Comparison of ENCODE assay signal across 27 cellular contexts in the genomic region with DNA sequence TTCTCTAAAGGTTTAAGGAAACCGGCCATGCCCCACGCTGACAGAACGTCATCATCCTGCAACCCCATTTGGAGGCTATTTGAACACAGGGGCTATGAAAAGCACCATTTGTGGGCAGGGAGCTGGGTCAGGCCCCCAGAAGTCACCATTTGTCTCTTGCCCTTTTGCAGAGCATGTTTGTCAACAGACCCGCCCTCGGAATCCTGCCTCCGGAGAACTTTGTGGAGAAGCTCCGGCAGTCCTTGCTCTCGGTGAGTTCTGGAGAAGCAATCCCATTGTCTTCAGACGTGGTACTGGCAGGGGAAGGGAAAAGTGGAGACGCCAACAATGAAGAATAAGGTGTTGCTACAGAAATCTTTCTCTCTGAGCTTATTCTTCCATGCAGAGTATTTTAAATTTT.
"Had no signal": no experiment of that assay in that cellular context is flagged by ENCODE, and none has a peak within 500 bp of the region (broad histone marks: within the 10 kb centered on the region; RNA-seq: fewer than 3 reads in every experiment).

No MANE protein-coding gene starts in this region.

- H3K4me1 ChIP-seq: breast epithelium, esophagus squamous epithelium, left lung, lower lobe of right lung, parathyroid adenoma, psoas muscle, right atrium auricular region, suprapubic skin, tibial artery, upper lobe of right lung had no signal

- H3K4me3 ChIP-seq: breast epithelium, esophagus squamous epithelium, left lung, lower lobe of right lung, psoas muscle, right atrium auricular region, suprapubic skin, tibial artery, upper lobe of right lung had no signal

- H3K36me3 ChIP-seq: right atrium auricular region, WERI-Rb-1 had no signal

- H3K9me3 ChIP-seq: breast epithelium, esophagus squamous epithelium, left lung, lower lobe of right lung, psoas muscle, right atrium auricular region, suprapubic skin, tibial artery, upper lobe of right lung had no signal

- DNase-seq: activated CD4-positive, alpha-beta T cell treated with anti-CD3 and anti-CD28 coated beads, Interleukin-2, amount 50 U/mL, for 1 hour; activated CD4-positive, CD25-positive, alpha-beta regulatory T cell treated with anti-CD3 and anti-CD28 coated beads, Interleukin-2, amount 50 U/mL, for 72 hours; activated CD8-positive, alpha-beta T cell treated with anti-CD3 and anti-CD28 coated beads for 36 hours; activated naive CD4-positive, alpha-beta T cell; activated T-cell treated with anti-CD3 and anti-CD28 coated beads, Interleukin-2, amount 50 U/mL, for 4 hours; central memory CD4-positive, alpha-beta T cell; effector CD4-positive, alpha-beta T cell; esophagus squamous epithelium; foreskin melanocyte; left lung; lower lobe of right lung; mesenchymal stem cell; nucleus accumbens; psoas muscle; stimulated activated naive CD4-positive, alpha-beta T cell; SW 1271; T1000; tibial artery; upper lobe of right lung; WERI-Rb-1 had no signal

- ATAC-seq: activated CD8-positive, alpha-beta T cell treated with anti-CD3 and anti-CD28 coated beads for 36 hours; activated naive CD4-positive, alpha-beta T cell treated with anti-CD3 and anti-CD28 coated beads, Interleukin-2, amount 50 U/mL, for 72 hours; activated T-cell treated with anti-CD3 and anti-CD28 coated beads, Interleukin-2, amount 50 U/mL, for 4 hours; activated T-helper 17 cell treated with anti-CD3 and anti-CD28 coated beads, Interleukin-2, amount 50 U/mL, for 72 hours; left lung; lower lobe of right lung; psoas muscle; upper lobe of right lung had no signal

- H3K27ac ChIP-seq: breast epithelium, epithelial cell of prostate, esophagus squamous epithelium, left lung, lower lobe of right lung, parathyroid adenoma, psoas muscle, right atrium auricular region, suprapubic skin, tibial artery, upper lobe of right lung, WERI-Rb-1 had no signal

- H3K27me3 ChIP-seq: breast epithelium, esophagus squamous epithelium, left lung, right atrium auricular region, suprapubic skin, tibial artery, upper lobe of right lung had no signal
